Comparison of ENCODE assay signal across 7 cellular contexts in genomic region chr22:24691174-24691573, GRCh38.
DNase-seq lines count a peak whose midpoint lies in the region; ATAC-seq, FAIRE-seq and TF ChIP-seq lines count a peak whose summit lies in the region.
"Not testable (repeated sequence)": the region's sequence is repeated elsewhere in the genome, so short reads cannot be mapped to it uniquely, and the experiment has no call there.

No MANE protein-coding gene starts in this region.

- not testable (repeated sequence) for TF ChIP-seq POLR2A in GM12892 (IDR thresholded peaks at IDR 0.05; ENCODE audit: low read depth, low read length)

- H3K4me3 ChIP-seq in Caco-2 (ENCODE audit: low read depth, low read length); HEK293 (ENCODE audit: low read depth, low read length); HUES64 (ENCODE audit: low read length); endodermal cell (ENCODE audit: low read length); iPS-18a (ENCODE audit: low read length): not testable (repeated sequence)

- H3K27ac Mint-ChIP-seq in Caco-2 (ENCODE audit: unreplicated experiment) (peak overlapping the region; percentile 46), WTC11 (peak overlapping the region; percentile 99), endodermal cell (peak overlapping the region; percentile 90)

- FAIRE-seq in GM12892 (lab: Jason Lieb, UNC): peak; percentile 5

- H3K9ac ChIP-seq in HUES64 (ENCODE audit: low read depth, low read length) (peak overlapping the region; percentile 70), iPS-18a (ENCODE audit: low read length) (peak overlapping the region; percentile 30)
- H3K9ac ChIP-seq in endodermal cell (ENCODE audit: extremely low read depth, low read length, poor library complexity, severe bottlenecking): not testable (repeated sequence)

- not testable (repeated sequence) for H3K27me3 ChIP-seq in Caco-2 (replicated peaks; ENCODE audit: control insufficient read depth, insufficient read depth, low read length); HUES64 (ENCODE audit: insufficient read depth, low read length); endodermal cell (ENCODE audit: control insufficient read depth, insufficient read depth, low read length, poor library complexity, severe bottlenecking); iPS-18a (ENCODE audit: control insufficient read depth, insufficient read depth, low read length)

- ATAC-seq in WTC11: not testable (repeated sequence)

- CTCF ChIA-PET in Caco-2 (lab: Charles Lee); HEK293 (lab: Yijun Ruan, JAX): not testable (repeated sequence)
- CTCF ChIA-PET in WTC11 (lab: Charles Lee): interaction anchor here (0.7 to 1.3 kb wide), 2 partner anchors 16 to 28 kb away, joined by 3 read pairs; no protein-coding TSS in a partner anchor

- H3K36me3 Mint-ChIP-seq in Caco-2 (ENCODE audit: insufficient read depth, unreplicated experiment); WTC11; endodermal cell (ENCODE audit: low read depth): not testable (repeated sequence)

- DNase-seq in Caco-2; GM12892 (ENCODE audit: insufficient read length): not testable (repeated sequence)
- DNase-seq in WTC11 (ENCODE audit: low spot score) (peak; percentile 52), endodermal cell (peak; percentile 75)

- H3K4me1 ChIP-seq in Caco-2; HEK293 (ENCODE audit: control insufficient read depth, insufficient read depth, low read length); endodermal cell (ENCODE audit: control insufficient read depth, insufficient read depth, low read length): not testable (repeated sequence)
- H3K4me1 ChIP-seq in HUES64 (ENCODE audit: insufficient read depth, low read length) (peaks cover 65% of the 10 kb centered on the region), iPS-18a (ENCODE audit: control insufficient read depth, low read depth, low read length) (peaks cover 64% of the 10 kb centered on the region)

- H3K4me3 Mint-ChIP-seq in Caco-2 (ENCODE audit: unreplicated experiment); endodermal cell: not testable (repeated sequence)
- H3K4me3 Mint-ChIP-seq in WTC11: peak overlapping the region; percentile 33

- H3K9me3 ChIP-seq in Caco-2; HEK293 (ENCODE audit: control insufficient read depth, insufficient read depth, low read depth, low read length); HUES64 (ENCODE audit: insufficient read depth, low read depth, low read length); endodermal cell (ENCODE audit: control insufficient read depth, low read length); iPS-18a (ENCODE audit: control insufficient read depth, low read depth, low read length): not testable (repeated sequence)

- H3K9me3 Mint-ChIP-seq in Caco-2 (ENCODE audit: unreplicated experiment); WTC11; endodermal cell: not testable (repeated sequence)

- intact Hi-C loops in Caco-2 (cut with micrococcal nuclease; ENCODE audit: unreplicated experiment): not testable (repeated sequence)

- POLR2A ChIA-PET in Caco-2 (lab: Charles Lee); HEK293 (lab: Yijun Ruan, JAX): not testable (repeated sequence)
- POLR2A ChIA-PET in WTC11 (lab: Charles Lee): interaction anchor here (0.6 kb wide), 1 partner anchor 75 kb away, joined by 3 read pairs; no protein-coding TSS in a partner anchor

- not testable (repeated sequence) for H3K27ac ChIP-seq in HEK293 (ENCODE audit: extremely low read depth, low read depth, low read length); endodermal cell (ENCODE audit: low read depth, low read length)
- H3K27ac ChIP-seq in HUES64 (ENCODE audit: low read depth, low read length) (peak overlapping the region; percentile 91), iPS-18a (ENCODE audit: low read length) (peak overlapping the region; percentile 72)

- BruUV-seq in Caco-2 (replicated peaks; lab: Mats Ljungman, UMichigan): not testable (repeated sequence)

- not testable (repeated sequence) for H3K4me1 Mint-ChIP-seq in Caco-2 (ENCODE audit: low read depth, unreplicated experiment)
- H3K4me1 Mint-ChIP-seq in WTC11 (peaks cover 90% of the 10 kb centered on the region), endodermal cell (peaks cover 30% of the 10 kb centered on the region)

- TF ChIP-seq CTCF in Caco-2 (IDR thresholded peaks at IDR 0.05; ENCODE audit: insufficient read depth in 1 of 2, low read depth in 1 of 2, low read length in 1 of 2, severe bottlenecking in 1 of 2, unreplicated experiment in 1 of 2); HEK293 (tag by site-specific recombination; IDR thresholded peaks at IDR 0.05); WTC11 (IDR thresholded peaks at IDR 0.05); endodermal cell (conservative IDR thresholded peaks at IDR 0.05): not testable (repeated sequence)

- H3K36me3 ChIP-seq in Caco-2 (ENCODE audit: control insufficient read depth, insufficient read depth, low read length); HEK293 (ENCODE audit: control insufficient read depth in 2 of 2, insufficient read depth in 1 of 2, low read length in 2 of 2); HUES64 (ENCODE audit: insufficient read depth, low read length); endodermal cell (ENCODE audit: control insufficient read depth, insufficient read depth, low read length); iPS-18a (ENCODE audit: control insufficient read depth, low read depth, low read length): not testable (repeated sequence)

- not testable (repeated sequence) for H3K27me3 Mint-ChIP-seq in Caco-2 (ENCODE audit: insufficient read depth, unreplicated experiment); WTC11 (ENCODE audit: low read depth)
- H3K27me3 Mint-ChIP-seq in endodermal cell (ENCODE audit: insufficient read depth): peaks cover 17% of the 10 kb centered on the region

- 4% methylated on average over 8 of the region's 8 CpGs for WGBS in HUES64
- WGBS in endodermal cell (ENCODE audit: insufficient coverage in 1 of 2, insufficient read length in 1 of 2), 2 experiments: 53 to 63% methylated on average over 2 to 8 of the region's 8 CpGs

TF ChIP-seq in HEK293, 187 proteins besides CTCF, POLR2A, EP300 and RAD21:
- TF ChIP-seq ZNF623 (tag by site-specific recombination; IDR thresholded peaks at IDR 0.05): peak; percentile 28; the same call in 1 of the 2 replicates

TF ChIP-seq in WTC11, 78 proteins besides CTCF, POLR2A, EP300 and RAD21 (continues in another document):
- TF ChIP-seq TEAD1 (CRISPR knock-in tag; IDR thresholded peaks at IDR 0.05) (peak; percentile 94; the same call in 1 of the 2 replicates), ZNF281 (CRISPR knock-in tag; IDR thresholded peaks at IDR 0.05) (0 out of 2 replicates have a peak, but pooled peaks have one; percentile 32), TEAD4 (CRISPR knock-in tag; IDR thresholded peaks at IDR 0.05) (peak; percentile 69; the same call in 1 of the 2 replicates), ZNF121 (CRISPR knock-in tag; IDR thresholded peaks at IDR 0.05) (peak; percentile 77), USF1 (CRISPR knock-in tag; IDR thresholded peaks at IDR 0.05) (peak; percentile 41; the same call in 1 of the 2 replicates), ZBTB43 (CRISPR knock-in tag; IDR thresholded peaks at IDR 0.05) (0 out of 2 replicates have a peak, but pooled peaks have one; percentile 30), SP1 (CRISPR knock-in tag; conservative IDR thresholded peaks at IDR 0.05) (peak; percentile 55)

Comparison
In these comparisons a context has a peak if more than half of its experiments do, and no peak if none do; other contexts are left out.
1. H3K27ac Mint-ChIP-seq: peak in every context shown above with its lines; median percentile 99 in WTC11; 90 in endodermal cell; 46 in Caco-2.